ENCODE assay signal across 26 cellular contexts in genomic region chr1:66237722-66238479, GRCh38.
A peak's percentile ranks its signal among the peaks of the same experiment; 100 is the strongest.
DNase-seq lines count a peak whose midpoint lies in the region; ATAC-seq and TF ChIP-seq lines count a peak whose summit lies in the region.
"Had no signal": no experiment of that assay in that cellular context is flagged by ENCODE, and none has a peak within 500 bp of the region (broad histone marks: within the 10 kb centered on the region; RNA-seq: fewer than 3 reads in every experiment).

No MANE protein-coding gene starts in this region.

- no peaks in the 10 kb centered on the region for H4K20me1 ChIP-seq in osteoblast (ENCODE audit: insufficient read depth, low read length)

- H3K4me3 ChIP-seq in HEK293 (ENCODE audit: low read depth, low read length) (no peak overlapping the region), osteoblast (ENCODE audit: insufficient read depth, low read length) (no peak overlapping the region)
- H3K4me3 ChIP-seq: breast epithelium, heart left ventricle, right lobe of liver, thoracic aorta, uterus had no signal

- POLR2A ChIA-PET in HEK293 (lab: Yijun Ruan, JAX): no interaction called here

- no peaks in the 10 kb centered on the region for H3K27me3 ChIP-seq in osteoblast (ENCODE audit: insufficient read depth, low read length)
- H3K27me3 ChIP-seq: breast epithelium, right lobe of liver, uterus had no signal

- peak overlapping the region; percentile 42 for H2AFZ ChIP-seq in osteoblast (ENCODE audit: low read length)

- DNase-seq in Caki2 (ENCODE audit: low read depth): peak; percentile 18
- DNase-seq in osteoblast (ENCODE audit: insufficient read length, low spot score, missing footprints): no peak
- DNase-seq in SHP77 treated with DMSO at 0.1 percent for 48 hours (lab: John Stamatoyannopoulos, UW): no peak
- no peak for DNase-seq in NCI-H187 treated with DMSO at 0.1 percent for 48 hours (lab: John Stamatoyannopoulos, UW)
- DNase-seq: ACHN; activated CD8-positive, alpha-beta T cell treated with anti-CD3 and anti-CD28 coated beads for 36 hours; activated naive CD4-positive, alpha-beta T cell treated with anti-CD3 and anti-CD28 coated beads, Interleukin-2, amount 10 ng/mL, durations not matched to agents 7 days and 5 days; amniotic stem cell; CD4-positive, alpha-beta memory T cell; heart left ventricle; kidney; left ventricle myocardium superior; mesendoderm; NCI-H1092; NCI-H1694; posterior cingulate gyrus; right lobe of liver; stimulated activated CD8-positive, alpha-beta memory T cell treated with anti-CD3 and anti-CD28 coated beads, Interleukin-4, amount 100 ng/mL, for 48 hours; uterus had no signal

- H3K4me1 ChIP-seq in HEK293 (ENCODE audit: control insufficient read depth, insufficient read depth, low read length): no peaks in the 10 kb centered on the region
- H3K4me1 ChIP-seq in osteoblast (ENCODE audit: insufficient read depth, low read length): peaks cover 16% of the 10 kb centered on the region
- H3K4me1 ChIP-seq: breast epithelium, heart left ventricle, right lobe of liver, uterus had no signal

- no peak for ATAC-seq in GM18870 (IDR thresholded peaks at IDR 0.05; ENCODE audit: unreplicated experiment)
- ATAC-seq in GM21528 (IDR thresholded peaks at IDR 0.05; ENCODE audit: low FRiP score, unreplicated experiment): no peak
- ATAC-seq: activated CD8-positive, alpha-beta T cell treated with anti-CD3 and anti-CD28 coated beads for 36 hours; heart left ventricle; left ventricle myocardium superior; Right ventricle myocardium inferior had no signal

- in situ Hi-C loops in Caki2 (cut with HindIII; ENCODE audit: low pct_unique_long_range_greater_than_20kb, low sequenced_read_pairs): no loop called here

- no peaks in the 10 kb centered on the region for H3K79me2 ChIP-seq in osteoblast (ENCODE audit: insufficient read depth, low read length)

- H3K9me3 ChIP-seq in HEK293 (ENCODE audit: control insufficient read depth, insufficient read depth, low read depth, low read length) (no peaks in the 10 kb centered on the region), osteoblast (ENCODE audit: low read depth, low read length) (no peaks in the 10 kb centered on the region)
- H3K9me3 ChIP-seq: breast epithelium, heart left ventricle, right lobe of liver, thoracic aorta, uterus had no signal

- H3K4me2 ChIP-seq in osteoblast (ENCODE audit: insufficient read depth, low read length): peak overlapping the region; percentile 52

- H3K36me3 ChIP-seq in HEK293 (ENCODE audit: control insufficient read depth in 2 of 2, insufficient read depth in 1 of 2, low read length in 2 of 2): no peaks in the 10 kb centered on the region
- H3K36me3 ChIP-seq in osteoblast (ENCODE audit: insufficient read depth, low read length): no peaks in the 10 kb centered on the region
- H3K36me3 ChIP-seq: breast epithelium, heart left ventricle, right lobe of liver, thoracic aorta, uterus had no signal

- CTCF ChIA-PET in HEK293 (lab: Yijun Ruan, JAX): interaction anchor here (0.6 to 6.3 kb wide), 2 partner anchors 79 to 276 kb away, joined by 3 to 150 read pairs; no protein-coding TSS in a partner anchor

- no peak for TF ChIP-seq CTCF in HEK293 (tag by site-specific recombination; IDR thresholded peaks at IDR 0.05)
- TF ChIP-seq CTCF in osteoblast (IDR thresholded peaks at IDR 0.05; ENCODE audit: extremely low read depth, low read depth, low read length): no peak

- H3K27ac ChIP-seq in HEK293 (ENCODE audit: extremely low read depth, low read depth, low read length): no peak overlapping the region
- H3K27ac ChIP-seq in angular gyrus (ENCODE audit: low read depth, low read length): peak overlapping the region; percentile 23
- H3K27ac ChIP-seq in osteoblast (ENCODE audit: low read depth, low read length): peak overlapping the region; percentile 10
- H3K27ac ChIP-seq: heart left ventricle, right lobe of liver, thoracic aorta, uterus had no signal

TF ChIP-seq in HEK293, 187 proteins besides CTCF, POLR2A, EP300 and RAD21:
- TF ChIP-seq ZFP37 (tag by site-specific recombination; IDR thresholded peaks at IDR 0.05): no peak
- peak; percentile 73 for TF ChIP-seq SCRT1 (tag by site-specific recombination; IDR thresholded peaks at IDR 0.05; ENCODE audit: borderline replicate concordance)
- TF ChIP-seq SCRT2 (tag by site-specific recombination; IDR thresholded peaks at IDR 0.05): peak; percentile 89
- no peak for TF ChIP-seq ZNF423 (tag by site-specific recombination; IDR thresholded peaks at IDR 0.05)
TF ChIP-seq in HEK293: peak in this region for 2.
